1 cellular context compared by ENCODE assay signal in the genomic region with DNA sequence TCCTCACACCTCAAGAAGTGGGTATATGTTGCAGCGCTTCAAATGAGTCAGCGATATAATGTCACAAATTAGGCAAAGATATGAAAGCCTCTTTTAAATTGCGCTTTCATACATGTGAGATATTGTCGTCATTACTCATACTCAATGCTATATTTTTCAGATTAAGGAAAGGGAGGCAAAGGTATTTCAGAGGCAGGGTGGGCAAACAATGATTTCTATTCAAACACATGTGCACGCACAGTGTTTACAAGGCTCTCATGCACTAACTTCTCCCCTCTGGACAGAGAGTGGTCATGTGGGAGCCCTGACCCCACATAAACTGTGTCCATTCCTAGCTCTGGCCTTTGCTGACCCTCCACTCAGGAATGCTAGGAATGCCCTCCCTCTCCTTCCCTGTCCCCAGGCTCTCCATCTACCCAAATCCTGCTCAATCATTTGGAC.
A peak's percentile ranks its signal among the peaks of the same experiment; 100 is the strongest.
TF ChIP-seq lines count a peak whose summit lies in the region.

No MANE protein-coding gene starts in this region.

TF ChIP-seq in HepG2, 621 proteins besides CTCF, POLR2A, EP300 and RAD21 (continued from another document and continues in another):
- TF ChIP-seq TCF7 (IDR thresholded peaks at IDR 0.05; ENCODE audit: low read depth) = peak; percentile 31; the same call in 1 of the 2 replicates
- no peak for TF ChIP-seq AGO1 (IDR thresholded peaks at IDR 0.05; ENCODE audit: low read depth, low read length, poor library complexity, severe bottlenecking)
- TF ChIP-seq NR1H2 (CRISPR knock-in tag; IDR thresholded peaks at IDR 0.05; ENCODE audit: borderline replicate concordance, low read depth) = no peak
- no peak for TF ChIP-seq CCAR2 (optimal IDR thresholded peaks at IDR 0.05; ENCODE audit: low read depth, low read length)
- no peak; the same call in 1 of the 2 replicates for TF ChIP-seq ZBTB7A (CRISPR knock-in tag; IDR thresholded peaks at IDR 0.05)
- TF ChIP-seq, protein P1, sequence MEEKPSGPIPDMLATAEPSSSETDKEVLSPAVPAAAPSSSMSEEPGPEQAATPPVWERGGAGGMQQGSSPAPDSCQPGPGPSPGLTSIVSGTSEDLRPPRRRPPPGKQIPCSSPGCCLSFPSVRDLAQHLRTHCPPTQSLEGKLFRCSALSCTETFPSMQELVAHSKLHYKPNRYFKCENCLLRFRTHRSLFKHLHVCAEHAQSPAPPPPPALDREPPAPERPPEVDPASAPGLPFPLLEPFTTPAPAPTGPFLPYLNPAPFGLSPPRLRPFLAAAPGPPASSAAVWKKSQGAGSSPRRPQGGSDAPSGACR (CRISPR knock-in tag; IDR thresholded peaks at IDR 0.05) = no peak
- TF ChIP-seq ZFX (CRISPR knock-in tag; IDR thresholded peaks at IDR 0.05; ENCODE audit: low read depth) = 0 out of 2 replicates have a peak, but pooled peaks have one; percentile 49
- TF ChIP-seq, protein P2, sequence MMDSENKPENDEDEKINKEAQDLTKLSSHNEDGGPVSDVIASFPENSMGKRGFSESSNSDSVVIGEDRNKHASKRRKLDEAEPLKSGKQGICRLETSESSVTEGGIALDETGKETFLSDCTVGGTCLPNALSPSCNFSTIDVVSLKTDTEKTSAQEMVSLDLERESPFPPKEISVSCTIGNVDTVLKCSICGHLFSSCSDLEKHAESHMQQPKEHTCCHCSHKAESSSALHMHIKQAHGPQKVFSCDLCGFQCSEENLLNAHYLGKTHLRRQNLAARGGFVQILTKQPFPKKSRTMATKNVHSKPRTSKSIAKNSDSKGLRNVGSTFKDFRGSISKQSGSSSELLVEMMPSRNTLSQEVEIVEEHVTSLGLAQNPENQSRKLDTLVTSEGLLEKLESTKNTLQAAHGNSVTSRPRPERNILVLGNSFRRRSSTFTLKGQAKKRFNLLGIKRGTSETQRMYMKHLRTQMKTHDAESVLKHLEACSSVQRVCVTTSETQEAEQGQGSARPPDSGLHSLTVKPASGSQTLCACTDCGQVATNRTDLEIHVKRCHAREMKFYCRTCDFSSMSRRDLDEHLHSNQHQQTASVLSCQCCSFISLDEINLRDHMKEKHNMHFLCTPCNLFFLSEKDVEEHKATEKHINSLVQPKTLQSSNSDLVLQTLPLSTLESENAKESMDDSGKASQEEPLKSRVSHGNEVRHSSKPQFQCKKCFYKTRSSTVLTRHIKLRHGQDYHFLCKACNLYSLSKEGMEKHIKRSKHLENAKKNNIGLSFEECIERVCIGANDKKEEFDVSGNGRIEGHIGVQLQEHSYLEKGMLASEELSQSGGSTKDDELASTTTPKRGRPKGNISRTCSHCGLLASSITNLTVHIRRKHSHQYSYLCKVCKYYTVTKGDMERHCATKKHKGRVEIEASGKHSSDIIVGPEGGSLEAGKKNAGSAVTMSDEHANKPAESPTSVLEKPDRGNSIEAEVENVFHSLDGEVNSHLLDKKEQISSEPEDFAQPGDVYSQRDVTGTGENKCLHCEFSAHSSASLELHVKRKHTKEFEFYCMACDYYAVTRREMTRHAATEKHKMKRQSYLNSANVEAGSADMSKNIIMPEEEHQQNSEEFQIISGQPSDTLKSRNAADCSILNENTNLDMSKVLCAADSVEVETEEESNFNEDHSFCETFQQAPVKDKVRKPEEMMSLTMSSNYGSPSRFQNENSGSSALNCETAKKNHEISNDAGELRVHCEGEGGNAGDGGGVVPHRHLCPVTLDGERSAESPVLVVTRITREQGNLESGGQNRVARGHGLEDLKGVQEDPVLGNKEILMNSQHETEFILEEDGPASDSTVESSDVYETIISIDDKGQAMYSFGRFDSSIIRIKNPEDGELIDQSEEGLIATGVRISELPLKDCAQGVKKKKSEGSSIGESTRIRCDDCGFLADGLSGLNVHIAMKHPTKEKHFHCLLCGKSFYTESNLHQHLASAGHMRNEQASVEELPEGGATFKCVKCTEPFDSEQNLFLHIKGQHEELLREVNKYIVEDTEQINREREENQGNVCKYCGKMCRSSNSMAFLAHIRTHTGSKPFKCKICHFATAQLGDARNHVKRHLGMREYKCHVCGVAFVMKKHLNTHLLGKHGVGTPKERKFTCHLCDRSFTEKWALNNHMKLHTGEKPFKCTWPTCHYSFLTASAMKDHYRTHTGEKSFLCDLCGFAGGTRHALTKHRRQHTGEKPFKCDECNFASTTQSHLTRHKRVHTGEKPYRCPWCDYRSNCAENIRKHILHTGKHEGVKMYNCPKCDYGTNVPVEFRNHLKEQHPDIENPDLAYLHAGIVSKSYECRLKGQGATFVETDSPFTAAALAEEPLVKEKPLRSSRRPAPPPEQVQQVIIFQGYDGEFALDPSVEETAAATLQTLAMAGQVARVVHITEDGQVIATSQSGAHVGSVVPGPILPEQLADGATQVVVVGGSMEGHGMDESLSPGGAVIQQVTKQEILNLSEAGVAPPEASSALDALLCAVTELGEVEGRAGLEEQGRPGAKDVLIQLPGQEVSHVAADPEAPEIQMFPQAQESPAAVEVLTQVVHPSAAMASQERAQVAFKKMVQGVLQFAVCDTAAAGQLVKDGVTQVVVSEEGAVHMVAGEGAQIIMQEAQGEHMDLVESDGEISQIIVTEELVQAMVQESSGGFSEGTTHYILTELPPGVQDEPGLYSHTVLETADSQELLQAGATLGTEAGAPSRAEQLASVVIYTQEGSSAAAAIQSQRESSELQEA (CRISPR knock-in tag; IDR thresholded peaks at IDR 0.05; ENCODE audit: not compliant biosample characterization) = no peak
- TF ChIP-seq SAFB2 (CRISPR knock-in tag; IDR thresholded peaks at IDR 0.05; ENCODE audit: borderline replicate concordance, low read depth) = no peak
- TF ChIP-seq, protein P3, sequence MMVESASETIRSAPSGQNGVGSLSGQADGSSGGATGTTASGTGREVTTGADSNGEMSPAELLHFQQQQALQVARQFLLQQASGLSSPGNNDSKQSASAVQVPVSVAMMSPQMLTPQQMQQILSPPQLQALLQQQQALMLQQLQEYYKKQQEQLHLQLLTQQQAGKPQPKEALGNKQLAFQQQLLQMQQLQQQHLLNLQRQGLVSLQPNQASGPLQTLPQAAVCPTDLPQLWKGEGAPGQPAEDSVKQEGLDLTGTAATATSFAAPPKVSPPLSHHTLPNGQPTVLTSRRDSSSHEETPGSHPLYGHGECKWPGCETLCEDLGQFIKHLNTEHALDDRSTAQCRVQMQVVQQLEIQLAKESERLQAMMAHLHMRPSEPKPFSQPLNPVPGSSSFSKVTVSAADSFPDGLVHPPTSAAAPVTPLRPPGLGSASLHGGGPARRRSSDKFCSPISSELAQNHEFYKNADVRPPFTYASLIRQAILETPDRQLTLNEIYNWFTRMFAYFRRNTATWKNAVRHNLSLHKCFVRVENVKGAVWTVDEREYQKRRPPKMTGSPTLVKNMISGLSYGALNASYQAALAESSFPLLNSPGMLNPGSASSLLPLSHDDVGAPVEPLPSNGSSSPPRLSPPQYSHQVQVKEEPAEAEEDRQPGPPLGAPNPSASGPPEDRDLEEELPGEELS (CRISPR knock-in tag; IDR thresholded peaks at IDR 0.05) = peak; percentile 87
- TF ChIP-seq, protein P4, sequence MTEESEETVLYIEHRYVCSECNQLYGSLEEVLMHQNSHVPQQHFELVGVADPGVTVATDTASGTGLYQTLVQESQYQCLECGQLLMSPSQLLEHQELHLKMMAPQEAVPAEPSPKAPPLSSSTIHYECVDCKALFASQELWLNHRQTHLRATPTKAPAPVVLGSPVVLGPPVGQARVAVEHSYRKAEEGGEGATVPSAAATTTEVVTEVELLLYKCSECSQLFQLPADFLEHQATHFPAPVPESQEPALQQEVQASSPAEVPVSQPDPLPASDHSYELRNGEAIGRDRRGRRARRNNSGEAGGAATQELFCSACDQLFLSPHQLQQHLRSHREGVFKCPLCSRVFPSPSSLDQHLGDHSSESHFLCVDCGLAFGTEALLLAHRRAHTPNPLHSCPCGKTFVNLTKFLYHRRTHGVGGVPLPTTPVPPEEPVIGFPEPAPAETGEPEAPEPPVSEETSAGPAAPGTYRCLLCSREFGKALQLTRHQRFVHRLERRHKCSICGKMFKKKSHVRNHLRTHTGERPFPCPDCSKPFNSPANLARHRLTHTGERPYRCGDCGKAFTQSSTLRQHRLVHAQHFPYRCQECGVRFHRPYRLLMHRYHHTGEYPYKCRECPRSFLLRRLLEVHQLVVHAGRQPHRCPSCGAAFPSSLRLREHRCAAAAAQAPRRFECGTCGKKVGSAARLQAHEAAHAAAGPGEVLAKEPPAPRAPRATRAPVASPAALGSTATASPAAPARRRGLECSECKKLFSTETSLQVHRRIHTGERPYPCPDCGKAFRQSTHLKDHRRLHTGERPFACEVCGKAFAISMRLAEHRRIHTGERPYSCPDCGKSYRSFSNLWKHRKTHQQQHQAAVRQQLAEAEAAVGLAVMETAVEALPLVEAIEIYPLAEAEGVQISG (CRISPR knock-in tag; IDR thresholded peaks at IDR 0.05) = peak; percentile 40; the same call in 1 of the 2 replicates
- TF ChIP-seq ZZZ3 (CRISPR knock-in tag; IDR thresholded peaks at IDR 0.05; ENCODE audit: borderline replicate concordance) = no peak
- TF ChIP-seq ZNF337 (CRISPR knock-in tag; IDR thresholded peaks at IDR 0.05; ENCODE audit: borderline replicate concordance, low read depth) = peak; percentile 83; the same call in 1 of the 2 replicates
- 0 out of 2 replicates have a peak, but pooled peaks have one; percentile 49 for TF ChIP-seq NCOR1 (IDR thresholded peaks at IDR 0.05; ENCODE audit: borderline replicate concordance, low read length)
- no peak for TF ChIP-seq ZNF10 (CRISPR knock-in tag; IDR thresholded peaks at IDR 0.05; ENCODE audit: borderline replicate concordance, low read depth)
- TF ChIP-seq HDAC1 (CRISPR knock-in tag; IDR thresholded peaks at IDR 0.05) = peak; percentile 71
- TF ChIP-seq LCORL (IDR thresholded peaks at IDR 0.05) = 0 out of 2 replicates have a peak, but pooled peaks have one; percentile 5
- peak; percentile 94 for TF ChIP-seq LCORL (CRISPR knock-in tag; IDR thresholded peaks at IDR 0.05)
- TF ChIP-seq, protein P5, sequence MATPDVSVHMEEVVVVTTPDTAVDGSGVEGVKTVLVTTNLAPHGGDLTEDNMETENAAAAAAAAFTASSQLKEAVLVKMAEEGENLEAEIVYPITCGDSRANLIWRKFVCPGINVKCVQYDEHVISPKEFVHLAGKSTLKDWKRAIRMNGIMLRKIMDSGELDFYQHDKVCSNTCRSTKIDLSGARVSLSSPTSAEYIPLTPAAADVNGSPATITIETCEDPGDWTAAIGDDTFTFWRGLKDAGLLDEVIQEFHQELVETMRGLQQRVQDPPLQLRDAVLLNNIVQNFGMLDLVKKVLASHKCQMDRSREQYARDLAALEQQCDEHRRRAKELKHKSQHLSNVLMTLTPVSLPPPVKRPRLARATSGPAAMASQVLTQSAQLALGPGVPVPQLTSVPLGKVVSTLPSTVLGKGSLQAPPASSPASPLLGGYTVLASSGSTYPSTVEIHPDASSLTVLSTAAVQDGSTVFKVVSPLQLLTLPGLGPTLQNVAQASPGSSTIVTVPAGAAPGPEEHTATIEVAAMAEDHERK (CRISPR knock-in tag; IDR thresholded peaks at IDR 0.05; ENCODE audit: low read depth) = no peak
- TF ChIP-seq AKAP8 (CRISPR knock-in tag; IDR thresholded peaks at IDR 0.05) = no peak
- TF ChIP-seq, protein P6, sequence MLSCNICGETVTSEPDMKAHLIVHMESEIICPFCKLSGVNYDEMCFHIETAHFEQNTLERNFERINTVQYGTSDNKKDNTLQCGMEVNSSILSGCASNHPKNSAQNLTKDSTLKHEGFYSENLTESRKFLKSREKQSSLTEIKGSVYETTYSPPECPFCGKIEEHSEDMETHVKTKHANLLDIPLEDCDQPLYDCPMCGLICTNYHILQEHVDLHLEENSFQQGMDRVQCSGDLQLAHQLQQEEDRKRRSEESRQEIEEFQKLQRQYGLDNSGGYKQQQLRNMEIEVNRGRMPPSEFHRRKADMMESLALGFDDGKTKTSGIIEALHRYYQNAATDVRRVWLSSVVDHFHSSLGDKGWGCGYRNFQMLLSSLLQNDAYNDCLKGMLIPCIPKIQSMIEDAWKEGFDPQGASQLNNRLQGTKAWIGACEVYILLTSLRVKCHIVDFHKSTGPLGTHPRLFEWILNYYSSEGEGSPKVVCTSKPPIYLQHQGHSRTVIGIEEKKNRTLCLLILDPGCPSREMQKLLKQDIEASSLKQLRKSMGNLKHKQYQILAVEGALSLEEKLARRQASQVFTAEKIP (CRISPR knock-in tag; IDR thresholded peaks at IDR 0.05; ENCODE audit: borderline replicate concordance) = no peak
- TF ChIP-seq, protein P7, sequence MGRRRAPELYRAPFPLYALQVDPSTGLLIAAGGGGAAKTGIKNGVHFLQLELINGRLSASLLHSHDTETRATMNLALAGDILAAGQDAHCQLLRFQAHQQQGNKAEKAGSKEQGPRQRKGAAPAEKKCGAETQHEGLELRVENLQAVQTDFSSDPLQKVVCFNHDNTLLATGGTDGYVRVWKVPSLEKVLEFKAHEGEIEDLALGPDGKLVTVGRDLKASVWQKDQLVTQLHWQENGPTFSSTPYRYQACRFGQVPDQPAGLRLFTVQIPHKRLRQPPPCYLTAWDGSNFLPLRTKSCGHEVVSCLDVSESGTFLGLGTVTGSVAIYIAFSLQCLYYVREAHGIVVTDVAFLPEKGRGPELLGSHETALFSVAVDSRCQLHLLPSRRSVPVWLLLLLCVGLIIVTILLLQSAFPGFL (CRISPR knock-in tag; IDR thresholded peaks at IDR 0.05) = no peak
- TF ChIP-seq RFXANK (CRISPR knock-in tag; IDR thresholded peaks at IDR 0.05) = no peak
- TF ChIP-seq ZNF260 (CRISPR knock-in tag; IDR thresholded peaks at IDR 0.05; ENCODE audit: borderline replicate concordance, low read depth) = no peak
- TF ChIP-seq HMG20A (CRISPR knock-in tag; IDR thresholded peaks at IDR 0.05; ENCODE audit: borderline replicate concordance) = peak; percentile 81
- TF ChIP-seq MIER2 (CRISPR knock-in tag; IDR thresholded peaks at IDR 0.05) = no peak
- no peak for TF ChIP-seq REXO4 (CRISPR knock-in tag; IDR thresholded peaks at IDR 0.05; ENCODE audit: borderline replicate concordance)
- TF ChIP-seq, protein P8, sequence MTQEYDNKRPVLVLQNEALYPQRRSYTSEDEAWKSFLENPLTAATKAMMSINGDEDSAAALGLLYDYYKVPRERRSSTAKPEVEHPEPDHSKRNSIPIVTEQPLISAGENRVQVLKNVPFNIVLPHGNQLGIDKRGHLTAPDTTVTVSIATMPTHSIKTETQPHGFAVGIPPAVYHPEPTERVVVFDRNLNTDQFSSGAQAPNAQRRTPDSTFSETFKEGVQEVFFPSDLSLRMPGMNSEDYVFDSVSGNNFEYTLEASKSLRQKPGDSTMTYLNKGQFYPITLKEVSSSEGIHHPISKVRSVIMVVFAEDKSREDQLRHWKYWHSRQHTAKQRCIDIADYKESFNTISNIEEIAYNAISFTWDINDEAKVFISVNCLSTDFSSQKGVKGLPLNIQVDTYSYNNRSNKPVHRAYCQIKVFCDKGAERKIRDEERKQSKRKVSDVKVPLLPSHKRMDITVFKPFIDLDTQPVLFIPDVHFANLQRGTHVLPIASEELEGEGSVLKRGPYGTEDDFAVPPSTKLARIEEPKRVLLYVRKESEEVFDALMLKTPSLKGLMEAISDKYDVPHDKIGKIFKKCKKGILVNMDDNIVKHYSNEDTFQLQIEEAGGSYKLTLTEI (CRISPR knock-in tag; conservative IDR thresholded peaks at IDR 0.05) = no peak
- TF ChIP-seq ADNP (CRISPR knock-in tag; IDR thresholded peaks at IDR 0.05) = no peak
- TF ChIP-seq EED (CRISPR knock-in tag; IDR thresholded peaks at IDR 0.05) = no peak
- no peak for TF ChIP-seq KDM3A (CRISPR knock-in tag; IDR thresholded peaks at IDR 0.05; ENCODE audit: low read depth)
- TF ChIP-seq, protein P9, sequence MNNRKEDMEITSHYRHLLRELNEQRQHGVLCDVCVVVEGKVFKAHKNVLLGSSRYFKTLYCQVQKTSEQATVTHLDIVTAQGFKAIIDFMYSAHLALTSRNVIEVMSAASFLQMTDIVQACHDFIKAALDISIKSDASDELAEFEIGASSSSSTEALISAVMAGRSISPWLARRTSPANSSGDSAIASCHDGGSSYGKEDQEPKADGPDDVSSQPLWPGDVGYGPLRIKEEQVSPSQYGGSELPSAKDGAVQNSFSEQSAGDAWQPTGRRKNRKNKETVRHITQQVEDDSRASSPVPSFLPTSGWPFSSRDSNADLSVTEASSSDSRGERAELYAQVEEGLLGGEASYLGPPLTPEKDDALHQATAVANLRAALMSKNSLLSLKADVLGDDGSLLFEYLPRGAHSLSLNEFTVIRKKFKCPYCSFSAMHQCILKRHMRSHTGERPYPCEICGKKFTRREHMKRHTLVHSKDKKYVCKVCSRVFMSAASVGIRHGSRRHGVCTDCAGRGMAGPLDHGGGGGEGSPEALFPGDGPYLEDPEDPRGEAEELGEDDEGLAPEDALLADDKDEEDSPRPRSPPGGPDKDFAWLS (CRISPR knock-in tag; IDR thresholded peaks at IDR 0.05; ENCODE audit: borderline replicate concordance) = no peak
